8 cellular contexts compared by ENCODE assay signal in the genomic region with DNA sequence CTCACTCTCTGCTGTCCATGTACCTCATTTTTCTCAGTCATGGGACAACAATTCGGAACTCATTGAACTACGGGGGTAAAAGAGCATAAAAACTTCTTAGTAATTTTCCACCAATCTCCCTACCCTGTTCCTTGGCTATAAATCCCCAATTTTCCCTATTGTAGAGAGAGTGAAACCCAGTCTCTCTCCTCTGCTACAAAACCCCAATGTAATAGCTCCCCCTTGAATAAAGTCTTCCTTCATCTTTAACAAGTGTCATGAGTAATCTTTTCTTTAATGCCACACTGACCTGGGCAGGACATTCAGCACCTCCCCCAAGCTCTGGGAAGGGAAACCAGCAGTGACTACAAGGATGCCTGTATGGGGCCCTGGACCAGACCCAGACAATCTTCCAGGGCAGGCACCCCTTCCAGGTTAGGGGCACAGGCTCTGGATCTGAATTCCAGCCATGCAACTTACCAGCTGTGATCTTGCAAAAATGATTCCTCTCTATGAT. TPM values are rescaled to one million over a fixed set of nuclear protein-coding genes. Genes with fewer than 3 reads are reported as not detected.
DNase-seq lines count a peak whose midpoint lies in the region; ATAC-seq and TF ChIP-seq lines count a peak whose summit lies in the region.

No MANE protein-coding gene starts in this region.

- H2AFZ ChIP-seq in OCI-LY3 (ENCODE audit: low read depth, low read length) (peak overlapping the region; percentile 80), parathyroid adenoma (peak overlapping the region; percentile 48)

- H3K4me3 ChIP-seq in OCI-LY3 (ENCODE audit: low read length) = peak overlapping the region; percentile 63
- no peak overlapping the region for H3K4me3 ChIP-seq in parathyroid adenoma (ENCODE audit: low read depth, low read length)

- H3K36me3 ChIP-seq in OCI-LY3 (replicated peaks; ENCODE audit: low read depth, low read length) (no peaks in the 10 kb centered on the region), parathyroid adenoma (ENCODE audit: control insufficient read depth, insufficient read depth, low read length) (no peaks in the 10 kb centered on the region)

- H3K4me2 ChIP-seq in OCI-LY3 (ENCODE audit: low read length) (peak overlapping the region; percentile 85), parathyroid adenoma (ENCODE audit: low read length) (peak overlapping the region; percentile 49)

- no peaks in the 10 kb centered on the region for H4K20me1 ChIP-seq in OCI-LY3 (ENCODE audit: insufficient read depth, low read length)

- CTCF ChIA-PET in HEK293T (lab: Yijun Ruan, JAX) = interaction anchor here (1.2 to 1.8 kb wide), 5 partner anchors 10 to 130 kb away, joined by 4 to 8 read pairs (median 5); a partner anchor contains a TSS

- peak; percentile 18 for ATAC-seq in GM19438 (IDR thresholded peaks at IDR 0.05; ENCODE audit: low read depth, unreplicated experiment)

- peak overlapping the region; percentile 52 for H3K9ac ChIP-seq in OCI-LY3 (ENCODE audit: low read length)
- no peak overlapping the region for H3K9ac ChIP-seq in parathyroid adenoma

- H3K9me3 ChIP-seq in OCI-LY3 (ENCODE audit: insufficient read depth, low read length) (no peaks in the 10 kb centered on the region), parathyroid adenoma (ENCODE audit: control insufficient read depth, low read length) (no peaks in the 10 kb centered on the region)

- H3K4me1 ChIP-seq in OCI-LY3 (ENCODE audit: low read length) (peaks cover 57% of the 10 kb centered on the region), parathyroid adenoma (no peaks in the 10 kb centered on the region)

- peak overlapping the region; percentile 52 for H3K27ac ChIP-seq in OCI-LY3 (ENCODE audit: low read length)
- peak overlapping the region; percentile 60 for H3K27ac ChIP-seq in parathyroid adenoma

- POLR2A ChIA-PET in HEK293T (lab: Yijun Ruan, JAX) = interaction anchor here (6.5 kb wide), 1 partner anchor 10 kb away, joined by 131 read pairs; a partner anchor contains a TSS

- H3K79me2 ChIP-seq in OCI-LY3 (ENCODE audit: low read length) (no peaks in the 10 kb centered on the region), parathyroid adenoma (no peaks in the 10 kb centered on the region)

- H3K27me3 ChIP-seq in OCI-LY3 (ENCODE audit: low read depth, low read length) (no peaks in the 10 kb centered on the region), parathyroid adenoma (ENCODE audit: control insufficient read depth, insufficient read depth, low read length) (no peaks in the 10 kb centered on the region)

- DNase-seq in AG20443 (ENCODE audit: low spot score) = peak; percentile 31
- peak; percentile 70 for DNase-seq in dermis blood vessel endothelial cell
- no peak for DNase-seq in HEK293T (ENCODE audit: extremely low spot score)
- DNase-seq in NCI-H82 (lab: John Stamatoyannopoulos, UW) = no peak
- DNase-seq in NCI-H2107 treated with DMSO at 0.1 percent for 48 hours (lab: John Stamatoyannopoulos, UW; ENCODE audit: unreplicated experiment) = no peak

- TF ChIP-seq CTCF in OCI-LY3 (IDR thresholded peaks at IDR 0.05; ENCODE audit: low read depth, low read length) (no peak), parathyroid adenoma (IDR thresholded peaks at IDR 0.05) (no peak)

TF ChIP-seq in HEK293T, 16 proteins besides CTCF, POLR2A, EP300 and RAD21:
- TF ChIP-seq, protein P1, sequence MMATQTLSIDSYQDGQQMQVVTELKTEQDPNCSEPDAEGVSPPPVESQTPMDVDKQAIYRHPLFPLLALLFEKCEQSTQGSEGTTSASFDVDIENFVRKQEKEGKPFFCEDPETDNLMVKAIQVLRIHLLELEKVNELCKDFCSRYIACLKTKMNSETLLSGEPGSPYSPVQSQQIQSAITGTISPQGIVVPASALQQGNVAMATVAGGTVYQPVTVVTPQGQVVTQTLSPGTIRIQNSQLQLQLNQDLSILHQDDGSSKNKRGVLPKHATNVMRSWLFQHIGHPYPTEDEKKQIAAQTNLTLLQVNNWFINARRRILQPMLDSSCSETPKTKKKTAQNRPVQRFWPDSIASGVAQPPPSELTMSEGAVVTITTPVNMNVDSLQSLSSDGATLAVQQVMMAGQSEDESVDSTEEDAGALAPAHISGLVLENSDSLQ (IDR thresholded peaks at IDR 0.05) = no peak
- no peak for TF ChIP-seq NFRKB (IDR thresholded peaks at IDR 0.05)
- TF ChIP-seq TARDBP (IDR thresholded peaks at IDR 0.05) = no peak
- no peak for TF ChIP-seq LEF1 (IDR thresholded peaks at IDR 0.05; ENCODE audit: borderline replicate concordance)
- no peak for TF ChIP-seq ELF4 (IDR thresholded peaks at IDR 0.05)
- no peak for TF ChIP-seq FOXM1 (IDR thresholded peaks at IDR 0.05; ENCODE audit: borderline replicate concordance)
- TF ChIP-seq ZNF384 (IDR thresholded peaks at IDR 0.05) = no peak
- TF ChIP-seq FOXA1 (IDR thresholded peaks at IDR 0.05) = no peak
- no peak for TF ChIP-seq SUZ12 (IDR thresholded peaks at IDR 0.05)
- TF ChIP-seq BHLHE40 (IDR thresholded peaks at IDR 0.05; ENCODE audit: borderline replicate concordance) = no peak
- no peak for TF ChIP-seq SP1 (IDR thresholded peaks at IDR 0.05)

RNA-seq across cellular contexts. Expression of a gene that starts 10.2 kb away (rescaled TPM):
- total RNA-seq in dermis blood vessel endothelial cell = 93.3 and 128 TPM in 2 replicates

RNA-seq across cellular contexts. Expression of a gene that starts 33.7 kb away (rescaled TPM):
- total RNA-seq in dermis blood vessel endothelial cell = not detected in 2 replicates

RNA-seq across cellular contexts. Expression of a gene that starts 54.1 kb away (rescaled TPM):
- 2.0 and 3.7 TPM in 2 replicates for total RNA-seq in dermis blood vessel endothelial cell

RNA-seq across cellular contexts. Expression of a gene that starts 56.0 kb away (rescaled TPM):
- 0.23 and 0.68 TPM in 2 replicates for total RNA-seq in dermis blood vessel endothelial cell

Comparison
In these comparisons a context has a peak if more than half of its experiments do, and no peak if none do; other contexts are left out.
1. DNase-seq: peak in AG20443 (single experiment) and dermis blood vessel endothelial cell (single experiment); none in HEK293T (single experiment), NCI-H82 (single experiment) and NCI-H2107 treated with DMSO at 0.1 percent for 48 hours (single experiment).